Comparison of ENCODE assay signal across 8 cellular contexts in the genomic region with DNA sequence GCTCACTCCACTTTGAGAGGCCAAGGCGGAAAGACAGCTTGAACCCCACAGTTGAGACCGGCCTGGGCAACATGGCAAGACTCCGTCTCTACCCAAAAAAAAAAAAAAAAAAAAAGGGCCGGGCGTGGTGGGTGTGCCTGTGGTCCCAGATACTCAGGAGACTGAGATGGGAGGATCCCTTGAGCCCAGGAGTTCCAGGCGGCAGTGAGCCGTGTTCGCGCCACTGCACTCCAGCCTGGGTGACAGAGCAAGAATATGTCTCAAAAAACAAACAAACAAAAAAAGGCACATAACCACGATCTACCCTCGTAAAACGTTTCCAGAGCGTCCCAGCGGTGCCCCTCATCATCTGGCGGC. TPM values are rescaled to one million over a fixed set of nuclear protein-coding genes. Genes with fewer than 3 reads are reported as not detected.
DNase-seq lines count a peak whose midpoint lies in the region; ATAC-seq and TF ChIP-seq lines count a peak whose summit lies in the region.

No MANE protein-coding gene starts in this region.

- peak overlapping the region; percentile 91 for H3K9ac ChIP-seq in Loucy (ENCODE audit: low read depth, low read length, poor library complexity, severe bottlenecking)
- peak overlapping the region; percentile 88 to 91 for H3K9ac ChIP-seq in duodenal mucosa (ENCODE audit: low read depth in 1 of 2, low read length in 2 of 2)

- no peak for ATAC-seq in natural killer cell
- ATAC-seq in aorta (ENCODE audit: low FRiP score), result no peak

- H3K4me1 Mint-ChIP-seq in natural killer cell, result peaks cover 22 to 42% of the 10 kb centered on the region in 2 donors

- H3K4me3 Mint-ChIP-seq in natural killer cell, result peak overlapping the region; percentile 87

- peak overlapping the region; percentile 98 for H3K4me2 ChIP-seq in Loucy (ENCODE audit: low read depth, low read length, poor library complexity, severe bottlenecking)

- peak overlapping the region; percentile 87 to 88 for H3K27ac Mint-ChIP-seq in natural killer cell

- peaks cover 50% of the 10 kb centered on the region; the same call in 1 of the 2 replicates for H3K79me2 ChIP-seq in Loucy (ENCODE audit: insufficient read depth, low read length)

- H3K36me3 ChIP-seq in Loucy (ENCODE audit: insufficient read depth, low read length) (no peaks in the 10 kb centered on the region; the same call in 1 of the 2 replicates), duodenal mucosa (ENCODE audit: control insufficient read depth in 1 of 2, insufficient read depth in 2 of 2, low read length in 2 of 2) (peaks cover 0 to 22% of the 10 kb centered on the region in 2 donors), aorta (ENCODE audit: control insufficient read depth in 1 of 2, insufficient read depth in 2 of 2, low read length in 1 of 2) (no peaks in the 10 kb centered on the region)

- H3K27me3 ChIP-seq in Loucy (ENCODE audit: insufficient read depth, low read length, poor library complexity, severe bottlenecking), result no peaks in the 10 kb centered on the region
- H3K27me3 ChIP-seq in duodenal mucosa (ENCODE audit: control insufficient read depth in 1 of 2, insufficient read depth in 2 of 2, low read length in 2 of 2), result no peaks in the 10 kb centered on the region
- no peaks in the 10 kb centered on the region for H3K27me3 ChIP-seq in aorta (ENCODE audit: control insufficient read depth in 1 of 2, insufficient read depth in 2 of 2, low read length in 1 of 2)

- no peak for DNase-seq in AG10803 (ENCODE audit: low read depth)
- no peak for DNase-seq in natural killer cell
- DNase-seq in aorta, result no peak
- no peak for DNase-seq in AG08396 (ENCODE audit: low spot score)
- no peak for DNase-seq in stimulated activated CD8-positive, alpha-beta memory T cell treated with anti-CD3 and anti-CD28 coated beads, Interleukin-4, amount 100 ng/mL, for 48 hours
- DNase-seq in GM19240 (ENCODE audit: insufficient read length, low spot score), result no peak

- H3K9me3 ChIP-seq in Loucy (ENCODE audit: insufficient read depth, low read depth, low read length) (no peaks in the 10 kb centered on the region), duodenal mucosa (ENCODE audit: control insufficient read depth in 1 of 2, low read length in 2 of 2) (no peaks in the 10 kb centered on the region), aorta (ENCODE audit: control insufficient read depth, low read length) (no peaks in the 10 kb centered on the region)

- no peaks in the 10 kb centered on the region for H3K9me2 ChIP-seq in Loucy (replicated peaks; ENCODE audit: low read depth, low read length)

- no peaks in the 10 kb centered on the region for H3K36me3 Mint-ChIP-seq in natural killer cell

- H3K4me1 ChIP-seq in Loucy (ENCODE audit: insufficient read depth, low read length, poor library complexity, severe bottlenecking) (peaks cover 20% of the 10 kb centered on the region), duodenal mucosa (ENCODE audit: control insufficient read depth in 1 of 2, insufficient read depth in 2 of 2, low read length in 2 of 2) (peaks cover 7 to 11% of the 10 kb centered on the region in 2 donors), aorta (ENCODE audit: control insufficient read depth in 1 of 2, insufficient read depth in 2 of 2, low read length in 2 of 2) (no peaks in the 10 kb centered on the region)

- no peak for TF ChIP-seq CTCF in AG10803 (conservative IDR thresholded peaks at IDR 0.05; ENCODE audit: low read length)
- no peak for TF ChIP-seq CTCF in Loucy (conservative IDR thresholded peaks at IDR 0.05; ENCODE audit: low read length)
- TF ChIP-seq CTCF in natural killer cell (IDR thresholded peaks at IDR 0.05), result no peak

- WGBS in aorta, 2 donors, result 9 to 10% methylated on average over 15 of the region's 15 CpGs

- intact Hi-C loops in natural killer cell (cut with micrococcal nuclease), result no loop called here
- intact Hi-C loops in aorta (cut with DNase I), result loop anchor here in 1 of 2 donors (10.0 kb wide), 1 partner anchor 114 kb away; the partner anchor contains the start of genes CDK2AP2 and PITPNM1

- peak overlapping the region; percentile 64 for H3K27ac ChIP-seq in duodenal mucosa (ENCODE audit: low read depth, low read length)
- no peak overlapping the region for H3K27ac ChIP-seq in aorta (ENCODE audit: low read depth in 1 of 2, low read length in 2 of 2)

- peaks cover 3% of the 10 kb centered on the region; the same call in 1 of the 2 replicates for H3F3A ChIP-seq in Loucy (ENCODE audit: low read depth)

- H3K27me3 Mint-ChIP-seq in natural killer cell (ENCODE audit: low read depth in 2 of 2), result peaks cover 0 to under 1% of the 10 kb centered on the region in 2 donors

- H2AFZ ChIP-seq in Loucy (ENCODE audit: low read length), result peak overlapping the region; percentile 82

- peaks cover 15% of the 10 kb centered on the region for H4K20me1 ChIP-seq in Loucy (ENCODE audit: insufficient read depth, low read length, poor library complexity, severe bottlenecking)

- no peaks in the 10 kb centered on the region for H3K9me3 Mint-ChIP-seq in natural killer cell

- H3K4me3 ChIP-seq in AG10803 (ENCODE audit: low read length) (peak overlapping the region; percentile 65), Loucy (ENCODE audit: low read length, poor library complexity, severe bottlenecking) (peak overlapping the region; percentile 97), duodenal mucosa (ENCODE audit: low read depth in 1 of 2, low read length in 2 of 2) (peak overlapping the region; percentile 88 to 91), aorta (ENCODE audit: low read length in 2 of 2) (peak overlapping the region in 1 of 2 donors; percentile 50)

RNA-seq across cellular contexts. Expression of gene RAD9A, which starts 0.9 kb away (rescaled TPM):
- 10 to 100 TPM; 30.2 to 47.1 (median 37.3) TPM for total RNA-seq in natural killer cell
- 10 to 100 TPM; 14.6 to 25.1 TPM for total RNA-seq in aorta
- 10 to 100 TPM in 1 of 2 donors, 1 to 10 TPM in 1; 8.8 to 56.2 TPM for polyA plus RNA-seq in aorta

RNA-seq across cellular contexts. Expression of gene PPP1CA, which starts 10.7 kb away (rescaled TPM):
- total RNA-seq in natural killer cell, result 100 to 1,000 TPM; 222 to 245 (median 233) TPM
- total RNA-seq in aorta, result 10 to 100 TPM; 61.7 to 64.8 TPM
- 10 to 100 TPM; 79.6 to 92.0 TPM for polyA plus RNA-seq in aorta

RNA-seq across cellular contexts. Expression of gene TBC1D10C, which starts 13.0 kb away (rescaled TPM):
- total RNA-seq in natural killer cell (100 to 1,000 TPM; 314 to 359 (median 342) TPM), aorta (1 to 10 TPM; 4.2 to 9.5 TPM)
- polyA plus RNA-seq in aorta, result 1 to 10 TPM; 1.9 to 2.3 TPM

RNA-seq across cellular contexts. Expression of gene CLCF1, which starts 17.5 kb away (rescaled TPM):
- total RNA-seq in natural killer cell (10 to 100 TPM in 2 of 3 donors, 1 to 10 TPM in 1; 9.8 to 13.4 (median 10.3) TPM), aorta (10 to 100 TPM in 1 of 2 donors, 1 to 10 TPM in 1; 7.7 to 12.0 TPM)
- 10 to 100 TPM in 1 of 2 donors, 1 to 10 TPM in 1; 2.6 to 19.5 TPM for polyA plus RNA-seq in aorta

RNA-seq across cellular contexts. Expression of gene CARNS1, which starts 24.6 kb away (rescaled TPM):
- total RNA-seq in natural killer cell, result 10 to 100 TPM; 25.0 to 29.0 (median 25.0) TPM
- total RNA-seq in aorta, result 1 to 10 TPM; 7.0 to 9.3 TPM
- polyA plus RNA-seq in aorta, result 1 to 10 TPM in 1 of 2 donors, under 1 TPM in 1; 0.38 to 8.1 TPM

Comparison
In these comparisons a context has a peak if more than half of its experiments do, and no peak if none do; other contexts are left out.
1. RNA of gene TBC1D10C, which starts 13.0 kb away (total RNA-seq): 314 to 359 TPM in natural killer cell; 4.2 to 9.5 TPM in aorta; every median in the first group is over 10 times any median in the second.